27 cellular contexts compared by ENCODE assay signal in the genomic region with DNA sequence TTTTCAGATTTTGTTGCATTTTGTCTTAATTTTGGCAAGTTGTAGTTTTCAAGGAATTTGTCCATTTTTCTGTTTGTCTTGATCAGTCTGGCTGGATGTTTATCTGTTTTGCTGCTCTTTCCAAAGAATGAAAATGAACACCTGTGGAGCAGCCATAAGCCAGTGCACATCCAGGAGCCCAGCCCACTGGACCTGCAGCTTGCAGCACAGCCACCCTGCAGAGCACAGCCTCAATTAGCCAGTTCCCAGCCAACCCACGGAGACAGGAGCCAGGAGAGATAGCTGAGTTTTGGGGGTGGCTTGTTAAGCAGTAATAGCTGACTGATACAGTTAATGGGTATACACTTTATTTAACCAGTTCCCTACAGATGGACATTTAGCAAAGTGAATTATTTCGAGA.
"Had no signal": no experiment of that assay in that cellular context is flagged by ENCODE, and none has a peak within 500 bp of the region (broad histone marks: within the 10 kb centered on the region; RNA-seq: fewer than 3 reads in every experiment).

No MANE protein-coding gene starts in this region.

- ATAC-seq: effector memory CD8-positive, alpha-beta T cell; esophagus mucosa; gastrocnemius medialis; heart right ventricle; left cardiac atrium; left lung; left ventricle myocardium superior; lower lobe of right lung; mucosa of descending colon had no signal

- H3K4me3 ChIP-seq: colonic mucosa, esophagus squamous epithelium, gastrocnemius medialis, heart right ventricle, left lung, lower lobe of right lung, mucosa of descending colon had no signal

- H3K27me3 ChIP-seq: colonic mucosa, gastrocnemius medialis, left lung had no signal

- H3K4me1 Mint-ChIP-seq: endodermal cell, mesothelial cell of epicardium, naive B cell had no signal

- H3K4me3 Mint-ChIP-seq: dendritic cell treated with granulocyte-macrophage colony-stimulating factor and Interleukin-4, amounts not matched to agents 40 ng/mL and 50 ng/mL, for 4 days; effector memory CD8-positive, alpha-beta T cell; endodermal cell; mesothelial cell of epicardium; naive B cell had no signal

- DNase-seq: colonic mucosa; cortex of kidney; effector CD8-positive, alpha-beta T cell; effector memory CD8-positive, alpha-beta T cell; endodermal cell; erythroblast; esophagus squamous epithelium; foreskin fibroblast; foreskin melanocyte; gastrocnemius medialis; glutamatergic neuron; heart right ventricle; hippocampal formation; left cardiac atrium; left lung; left ventricle myocardium superior; lower lobe of right lung; mesenchymal stem cell; mucosa of descending colon; naive B cell had no signal

- H3K4me1 ChIP-seq: colonic mucosa, esophagus squamous epithelium, gastrocnemius medialis, heart right ventricle, left lung, lower lobe of right lung had no signal

- H3K36me3 Mint-ChIP-seq: mesothelial cell of epicardium had no signal

- H3K27ac ChIP-seq: colonic mucosa, epithelial cell of prostate, esophagus squamous epithelium, gastrocnemius medialis, heart right ventricle, left lung, lower lobe of right lung had no signal

- H3K9me3 ChIP-seq: colonic mucosa, gastrocnemius medialis, mucosa of descending colon had no signal

- H3K27me3 Mint-ChIP-seq: dendritic cell treated with granulocyte-macrophage colony-stimulating factor and Interleukin-4, amounts not matched to agents 40 ng/mL and 50 ng/mL, for 4 days had no signal

- H3K27ac Mint-ChIP-seq: dendritic cell treated with granulocyte-macrophage colony-stimulating factor and Interleukin-4, amounts not matched to agents 40 ng/mL and 50 ng/mL, for 4 days; effector memory CD8-positive, alpha-beta T cell; endodermal cell; mesothelial cell of epicardium; naive B cell had no signal

- FAIRE-seq: endometrium, islet of Langerhans, keratinocyte had no signal

- H3K36me3 ChIP-seq: colonic mucosa, esophagus squamous epithelium, gastrocnemius medialis, heart right ventricle, left lung, lower lobe of right lung had no signal

- H3K9me3 Mint-ChIP-seq: dendritic cell treated with granulocyte-macrophage colony-stimulating factor and Interleukin-4, amounts not matched to agents 40 ng/mL and 50 ng/mL, for 4 days; effector memory CD8-positive, alpha-beta T cell had no signal
